In the genomic region with DNA sequence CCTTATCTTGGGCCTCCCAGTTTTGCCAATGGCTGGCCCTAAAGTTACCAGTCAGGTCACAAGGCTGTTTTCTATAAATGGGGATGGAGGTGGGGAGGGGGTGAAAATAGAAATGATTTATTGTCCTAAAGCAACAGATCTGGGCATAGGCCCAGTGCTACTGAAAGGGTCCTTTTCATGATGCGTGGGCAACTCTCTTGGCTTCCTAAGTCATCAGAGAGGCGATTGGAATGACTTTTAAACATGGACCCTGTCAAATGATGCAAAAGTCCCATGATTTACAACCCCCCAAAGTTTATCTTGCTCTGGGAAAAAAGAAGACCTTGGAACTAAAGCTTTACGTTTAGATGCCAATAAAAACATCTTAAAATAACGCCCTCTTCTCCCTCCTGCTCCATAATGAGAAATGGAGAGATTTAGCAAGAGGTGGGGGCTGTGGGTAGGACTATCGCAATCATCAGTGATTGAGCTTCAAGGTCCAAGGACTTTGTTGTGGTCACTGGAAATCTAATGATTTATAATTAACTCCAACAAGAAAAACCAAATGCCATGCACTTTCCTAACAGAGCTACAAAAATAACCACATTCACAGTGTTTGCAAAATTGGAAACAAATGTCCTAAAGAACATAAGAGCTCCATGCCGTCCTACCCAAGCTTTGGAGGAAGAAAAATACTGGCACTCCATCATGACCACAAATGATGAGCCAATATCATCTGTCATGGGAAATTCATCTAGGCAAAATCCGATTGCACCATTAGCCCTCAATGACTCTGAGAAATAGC, we compare ENCODE assay signal across 14 cellular contexts.
DNase-seq lines count a peak whose midpoint lies in the region; ATAC-seq and TF ChIP-seq lines count a peak whose summit lies in the region.
"Had no signal": no experiment of that assay in that cellular context is flagged by ENCODE, and none has a peak within 500 bp of the region (broad histone marks: within the 10 kb centered on the region; RNA-seq: fewer than 3 reads in every experiment).

No MANE protein-coding gene starts in this region.

- intact Hi-C loops in Right ventricle myocardium superior (cut with DNase I): no loop called here

- no peaks in the 10 kb centered on the region for H3K27me3 ChIP-seq in thoracic aorta (replicated peaks; ENCODE audit: insufficient read depth)

- ATAC-seq in left lobe of liver (peak; percentile 62), thoracic aorta (ENCODE audit: insufficient number of reproducible peaks, low FRiP score, low read depth) (peak; percentile 54), Right ventricle myocardium superior (ENCODE audit: poor library complexity) (no peak), GM21367 (IDR thresholded peaks at IDR 0.05; ENCODE audit: unreplicated experiment) (no peak)
- ATAC-seq: activated naive CD4-positive, alpha-beta T cell treated with anti-CD3 and anti-CD28 coated beads, Interleukin-2, amount 50 U/mL, for 72 hours had no signal

- H3K36me3 ChIP-seq in thoracic aorta: no peaks in the 10 kb centered on the region

- no peak overlapping the region for H3K27ac ChIP-seq in thoracic aorta

- no peaks in the 10 kb centered on the region for H3K9me3 Mint-ChIP-seq in chondrocyte (ENCODE audit: low read depth)
- H3K9me3 Mint-ChIP-seq: activated naive CD4-positive, alpha-beta T cell treated with anti-CD3 and anti-CD28 coated beads, Interleukin-2, amount 50 U/mL, for 72 hours; CD8-positive, alpha-beta memory T cell; H9 had no signal

- H3K4me3 Mint-ChIP-seq in chondrocyte (ENCODE audit: unreplicated experiment): no peak overlapping the region
- H3K4me3 Mint-ChIP-seq: CD8-positive, alpha-beta memory T cell; H9 had no signal

- no peak for TF ChIP-seq CTCF in chondrocyte (IDR thresholded peaks at IDR 0.05)
- no peak for TF ChIP-seq CTCF in thoracic aorta (IDR thresholded peaks at IDR 0.05)

- no peaks in the 10 kb centered on the region for H3K36me3 Mint-ChIP-seq in chondrocyte (ENCODE audit: low read depth)
- H3K36me3 Mint-ChIP-seq: activated naive CD4-positive, alpha-beta T cell treated with anti-CD3 and anti-CD28 coated beads, Interleukin-2, amount 50 U/mL, for 72 hours; CD8-positive, alpha-beta memory T cell had no signal

- no peak overlapping the region for H3K4me3 ChIP-seq in thoracic aorta

- DNase-seq in GM04504 (ENCODE audit: low read depth) (peak; percentile 74), chondrocyte (ENCODE audit: low spot score) (no peak), left lobe of liver (ENCODE audit: low spot score) (no peak), thoracic aorta (ENCODE audit: low spot score) (no peak), AG08396 (ENCODE audit: low spot score) (no peak), ecto neural progenitor cell (ENCODE audit: low spot score) (no peak), Right ventricle myocardium superior (no peak)
- DNase-seq: CD8-positive, alpha-beta memory T cell; GDM1; H9; NCI-H2171 treated with DMSO at 0.1 percent for 48 hours; stimulated activated CD4-positive, alpha-beta T cell treated with anti-CD3 and anti-CD28 coated beads, Interleukin-2, amount 100 ng/mL, for 48 hours had no signal

- peaks cover 25% of the 10 kb centered on the region for H3K4me1 Mint-ChIP-seq in chondrocyte (ENCODE audit: low read depth)
- H3K4me1 Mint-ChIP-seq: CD8-positive, alpha-beta memory T cell had no signal

- H3K27ac Mint-ChIP-seq in chondrocyte (ENCODE audit: unreplicated experiment): peak overlapping the region; percentile 12
- H3K27ac Mint-ChIP-seq: activated naive CD4-positive, alpha-beta T cell treated with anti-CD3 and anti-CD28 coated beads, Interleukin-2, amount 50 U/mL, for 72 hours; CD8-positive, alpha-beta memory T cell; H9 had no signal

- H3K4me1 ChIP-seq in thoracic aorta (ENCODE audit: control insufficient read depth in 1 of 2, low read depth in 2 of 2): peaks cover 3 to 14% of the 10 kb centered on the region in 2 donors

- H3K27me3 Mint-ChIP-seq in chondrocyte (ENCODE audit: low read depth): peaks cover 3% of the 10 kb centered on the region

- no peaks in the 10 kb centered on the region for H3K9me3 ChIP-seq in thoracic aorta

Comparison
In these comparisons a context has a peak if more than half of its experiments do, and no peak if none do; other contexts are left out.
1. ATAC-seq: peak in left lobe of liver (single experiment) and thoracic aorta (single experiment); none in Right ventricle myocardium superior (single experiment) and GM21367 (single experiment).